1 cellular context compared by ENCODE assay signal in genomic region chr10:100339236-100339635, GRCh38.
TF ChIP-seq lines count a peak whose summit lies in the region.

No MANE protein-coding gene starts in this region.

TF ChIP-seq in H1, 55 proteins besides CTCF, POLR2A, EP300 and RAD21 (continued from another document):
- TF ChIP-seq TAF7 (optimal IDR thresholded peaks at IDR 0.05; ENCODE audit: borderline replicate concordance, low read depth, low read length) (no peak), BACH1 (IDR thresholded peaks at IDR 0.05; ENCODE audit: low read length) (no peak), RXRA (IDR thresholded peaks at IDR 0.05; ENCODE audit: insufficient read depth, low read depth, low read length) (no peak), JUN (IDR thresholded peaks at IDR 0.05; ENCODE audit: low read depth, low read length) (no peak), ATF3 (IDR thresholded peaks at IDR 0.05; ENCODE audit: insufficient read depth, low read depth, low read length) (no peak), EZH2 (IDR thresholded peaks at IDR 0.05; ENCODE audit: low read depth, low read length, severe bottlenecking) (no peak), CHD2 (IDR thresholded peaks at IDR 0.05; ENCODE audit: low read length) (no peak), CHD7 (IDR thresholded peaks at IDR 0.05; ENCODE audit: insufficient replicate concordance, low read length) (no peak), BRCA1 (IDR thresholded peaks at IDR 0.05; ENCODE audit: low read depth, low read length) (no peak)
